In genomic region chr15:34367128-34368081, GRCh38 we compare ENCODE assay signal across 8 cellular contexts.
DNase-seq lines count a peak whose midpoint lies in the region; ATAC-seq and TF ChIP-seq lines count a peak whose summit lies in the region.

Gene LPCAT4, minus strand, starts transcription at chr15:34367196. Its CDS starts 96 bp downstream, at chr15:34367100.

- peak; percentile 60 for DNase-seq in AG09319 (ENCODE audit: extremely low read depth, low read depth)
- peak; percentile 64 for DNase-seq in NCI-H226
- DNase-seq in activated CD4-positive, CD25-positive, alpha-beta regulatory T cell (lab: John Stamatoyannopoulos, UW): peak; percentile 64 to 85 (median 77)
- DNase-seq in caudate nucleus (lab: John Stamatoyannopoulos, UW): peak in 60 of 61 donors; percentile 42 to 91 (median 78)
- DNase-seq in islet precursor cell: peak; percentile 93
- DNase-seq in stimulated activated CD4-positive, alpha-beta T cell treated with anti-CD3 and anti-CD28 coated beads, Interleukin-12 subunit alpha, Interleukin-12 subunit beta, amount 100 ng/mL, for 4 hours: peak; percentile 82

- H3K27ac ChIP-seq in caudate nucleus (ENCODE audit: low read depth, low read length): peak within 1 kb of the TSS; percentile 97

- peak; percentile 81 for ATAC-seq in GM18909 (IDR thresholded peaks at IDR 0.05; ENCODE audit: poor library complexity, unreplicated experiment)
- ATAC-seq in HG03159 (IDR thresholded peaks at IDR 0.05; ENCODE audit: unreplicated experiment): peak; percentile 78

- TF ChIP-seq CTCF in AG09319 (IDR thresholded peaks at IDR 0.05; ENCODE audit: low read depth, low read length): peak; percentile 90

Comparison
In these comparisons a context has a peak if more than half of its experiments do, and no peak if none do; other contexts are left out.
1. Peak in every context shown above with its lines: DNase-seq, ATAC-seq and H3K27ac ChIP-seq.